ENCODE assay signal across 19 cellular contexts in the genomic region with DNA sequence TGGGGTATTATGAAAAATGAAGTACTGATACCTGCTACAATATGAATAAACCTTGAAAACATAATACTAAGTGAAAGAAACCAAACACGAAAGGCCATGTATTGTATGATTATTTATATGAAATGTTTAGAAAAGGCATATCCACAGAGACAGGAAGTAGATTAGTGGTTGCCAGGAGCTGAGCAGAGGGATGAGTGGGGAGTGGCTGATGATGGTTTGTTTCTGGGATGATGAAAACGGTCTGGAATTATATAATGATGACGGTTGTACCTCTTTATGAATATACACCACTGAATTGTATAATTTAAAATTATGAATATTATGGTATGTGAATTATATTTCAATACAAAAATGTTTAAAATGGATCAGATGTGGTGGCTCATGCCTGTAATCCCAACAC.
DNase-seq lines count a peak whose midpoint lies in the region; ATAC-seq, FAIRE-seq and TF ChIP-seq lines count a peak whose summit lies in the region.
"Had no signal": no experiment of that assay in that cellular context is flagged by ENCODE, and none has a peak within 500 bp of the region (broad histone marks: within the 10 kb centered on the region; RNA-seq: fewer than 3 reads in every experiment).

No MANE protein-coding gene starts in this region.

- in situ Hi-C loops in IMR-90 (cut with MboI; ENCODE audit: low sequenced_read_pairs), result no loop called here

- H4K5ac ChIP-seq in IMR-90 (ENCODE audit: low read depth, low read length), result no peak overlapping the region

- H3K4me1 ChIP-seq in IMR-90 (ENCODE audit: control insufficient read depth, insufficient read depth, low read length), result no peaks in the 10 kb centered on the region
- H3K4me1 ChIP-seq: BLaER1 treated with 17β-estradiol and CSF1 and Interleukin-3, amounts not matched to agents 10 nM and 100 nM had no signal

- no peak for TF ChIP-seq POLR2A in IMR-90 (IDR thresholded peaks at IDR 0.05; ENCODE audit: low read depth, low read length)

- no peak for TF ChIP-seq CTCF in IMR-90 (conservative IDR thresholded peaks at IDR 0.05; ENCODE audit: low read depth, low read length)

- intact Hi-C loops in Right ventricle myocardium inferior (cut with DNase I) (loop anchor here (5.0 kb wide), 1 partner anchor 63 kb away; a partner anchor contains a TSS), left ventricle myocardium superior (cut with micrococcal nuclease) (no loop called here), IMR-90 (cut with micrococcal nuclease) (loop anchor here (10.0 kb wide), 1 partner anchor 54 kb away; no protein-coding TSS in a partner anchor)
- intact Hi-C loops in activated CD4-positive, alpha-beta memory T cell treated with anti-CD3 and anti-CD28 coated beads for 36 hours (cut with micrococcal nuclease), result no loop called here

- no peak overlapping the region for H3K56ac ChIP-seq in IMR-90 (ENCODE audit: extremely low read depth, insufficient read depth, low read length)

- no peaks in the 10 kb centered on the region; the same call in 1 of the 2 replicates for H3K9me1 ChIP-seq in IMR-90 (ENCODE audit: insufficient read depth, low read length)

- ATAC-seq in Right ventricle myocardium inferior (peak; percentile 50), left ventricle myocardium superior (no peak), IMR-90 (ENCODE audit: low read depth) (0 out of 2 replicates have a peak, but pooled peaks have one; percentile 24)
- ATAC-seq: CD8-positive, alpha-beta T cell had no signal

- no peak overlapping the region for H2BK20ac ChIP-seq in IMR-90 (ENCODE audit: low read depth, low read length)

- H3K36me3 Mint-ChIP-seq in activated CD4-positive, alpha-beta memory T cell treated with anti-CD3 and anti-CD28 coated beads for 36 hours, result peaks cover 18% of the 10 kb centered on the region

- peaks cover 9% of the 10 kb centered on the region for H3K36me3 ChIP-seq in IMR-90 (ENCODE audit: control insufficient read depth, insufficient read depth, low read length)

- no peaks in the 10 kb centered on the region for H3K27me3 ChIP-seq in IMR-90 (ENCODE audit: control insufficient read depth, insufficient read depth, low read length)
- H3K27me3 ChIP-seq: BLaER1 treated with 17β-estradiol and CSF1 and Interleukin-3, amounts not matched to agents 10 nM and 100 nM had no signal

- H2BK120ac ChIP-seq in IMR-90 (ENCODE audit: low read depth, low read length), result no peak overlapping the region

- H3K27me3 Mint-ChIP-seq in activated CD4-positive, alpha-beta memory T cell treated with anti-CD3 and anti-CD28 coated beads for 36 hours, result no peaks in the 10 kb centered on the region
- H3K27me3 Mint-ChIP-seq: B cell had no signal

- H4K20me1 ChIP-seq in IMR-90 (ENCODE audit: insufficient read depth, low read length), result no peaks in the 10 kb centered on the region

- no peak overlapping the region for H3K4me2 ChIP-seq in IMR-90 (ENCODE audit: low read depth, low read length)
- H3K4me2 ChIP-seq: BLaER1 treated with 17β-estradiol and CSF1 and Interleukin-3, amounts not matched to agents 10 nM and 100 nM had no signal

- FAIRE-seq in urothelium cell line (lab: Jason Lieb, UNC), result no peak
- FAIRE-seq: G401.6, GM19239, H1 had no signal

- no peak overlapping the region for H4K91ac ChIP-seq in IMR-90 (ENCODE audit: insufficient read depth, low read depth, low read length)

- H2BK15ac ChIP-seq in IMR-90 (ENCODE audit: low read depth, low read length), result no peak overlapping the region

- no peaks in the 10 kb centered on the region for H3K9me3 ChIP-seq in IMR-90 (ENCODE audit: control insufficient read depth, insufficient read depth, low read length)
- H3K9me3 ChIP-seq: BLaER1 treated with 17β-estradiol and CSF1 and Interleukin-3, amounts not matched to agents 10 nM and 100 nM had no signal

- no peak overlapping the region for H3K27ac ChIP-seq in IMR-90 (ENCODE audit: insufficient read depth, low read length)
- H3K27ac ChIP-seq: BLaER1 treated with 17β-estradiol and CSF1 and Interleukin-3, amounts not matched to agents 10 nM and 100 nM had no signal

- no peak overlapping the region for H4K8ac ChIP-seq in IMR-90 (ENCODE audit: low read depth in 2 of 2, low read length in 2 of 2)

- no peak overlapping the region for H3K9ac ChIP-seq in IMR-90 (ENCODE audit: low read depth, low read length)
- H3K9ac ChIP-seq: BLaER1 treated with 17β-estradiol and CSF1 and Interleukin-3, amounts not matched to agents 10 nM and 100 nM had no signal

- H3K9me3 Mint-ChIP-seq in activated CD4-positive, alpha-beta memory T cell treated with anti-CD3 and anti-CD28 coated beads for 36 hours, result no peaks in the 10 kb centered on the region
- H3K9me3 Mint-ChIP-seq: CD8-positive, alpha-beta T cell; H9 had no signal

- CTCF ChIA-PET in IMR-90 (lab: Yijun Ruan, JAX), result no interaction called here
- CTCF ChIA-PET in activated CD4-positive, alpha-beta memory T cell treated with anti-CD3 and anti-CD28 coated beads for 36 hours (lab: Charles Lee), result no interaction called here

- no peak overlapping the region for H2AK5ac ChIP-seq in IMR-90 (ENCODE audit: low read depth, low read length)

- H2BK5ac ChIP-seq in IMR-90 (ENCODE audit: low read depth, low read length, poor library complexity, severe bottlenecking), result no peak overlapping the region

- no peaks in the 10 kb centered on the region for H3K4me1 Mint-ChIP-seq in activated CD4-positive, alpha-beta memory T cell treated with anti-CD3 and anti-CD28 coated beads for 36 hours (ENCODE audit: low read depth)
- H3K4me1 Mint-ChIP-seq: B cell had no signal

- no peak overlapping the region for H3K14ac ChIP-seq in IMR-90 (replicated peaks; ENCODE audit: low read depth, low read length)

- POLR2A ChIA-PET in IMR-90 (lab: Charles Lee; ENCODE audit: unreplicated experiment), result interaction anchor here (0.6 kb wide), 1 partner anchor 1505 kb away, joined by 5 read pairs; no protein-coding TSS in a partner anchor
- POLR2A ChIA-PET in activated CD4-positive, alpha-beta memory T cell treated with anti-CD3 and anti-CD28 coated beads for 36 hours (lab: Charles Lee), result no interaction called here

- H3K4ac ChIP-seq in IMR-90 (ENCODE audit: low read depth, low read length), result no peak overlapping the region

- no peak overlapping the region for H3K4me3 ChIP-seq in IMR-90 (ENCODE audit: insufficient read depth, low read depth, low read length)
- H3K4me3 ChIP-seq: BLaER1 treated with 17β-estradiol and CSF1 and Interleukin-3, amounts not matched to agents 10 nM and 100 nM had no signal

- H2AFZ ChIP-seq in IMR-90 (replicated peaks; ENCODE audit: low read length, poor library complexity), result no peak overlapping the region

- H3K23ac ChIP-seq in IMR-90 (ENCODE audit: low read depth, low read length), result no peak overlapping the region

- DNase-seq in Right ventricle myocardium inferior (ENCODE audit: missing footprints), result no peak
- DNase-seq in left ventricle myocardium superior, result no peak
- DNase-seq in IMR-90, result peak; percentile 55
- peak; percentile 4 for DNase-seq in hepatic stellate cell (ENCODE audit: low spot score)
- DNase-seq in NCI-H345 (lab: John Stamatoyannopoulos, UW), result no peak
- no peak for DNase-seq in urothelium cell line (ENCODE audit: low spot score)
- DNase-seq in activated CD4-positive, alpha-beta memory T cell treated with anti-CD3 and anti-CD28 coated beads for 36 hours, result no peak
- DNase-seq: 8988T; CD8-positive, alpha-beta T cell; COR-L47; DMS 273 treated with DMSO at 0.1 percent for 48 hours; DMS53; DND-41; H9 had no signal

- TF ChIP-seq RAD21 in IMR-90 (IDR thresholded peaks at IDR 0.05; ENCODE audit: low read length), result no peak

- no peak overlapping the region for H2AK9ac ChIP-seq in IMR-90 (replicated peaks; ENCODE audit: low read depth, low read length, poor library complexity)

- H3K27ac Mint-ChIP-seq in activated CD4-positive, alpha-beta memory T cell treated with anti-CD3 and anti-CD28 coated beads for 36 hours, result no peak overlapping the region
- H3K27ac Mint-ChIP-seq: B cell; CD8-positive, alpha-beta T cell had no signal

- no peak overlapping the region for H3K18ac ChIP-seq in IMR-90 (ENCODE audit: low read depth, low read length)

- WGBS in IMR-90 (ENCODE audit: extremely low coverage in 2 of 2, insufficient read length in 1 of 2), 2 experiments, result no CpG with 5 or more reads among the region's 3 CpGs

- dilution Hi-C loops in IMR-90 (cut with HindIII; ENCODE audit: low sequenced_read_pairs, unreplicated experiment), result no loop called here

- H3K79me1 ChIP-seq in IMR-90 (ENCODE audit: low read depth in 1 of 2, low read length in 2 of 2), result peaks cover 21 to 29% of the 10 kb centered on the region in 2 experiments

- H3K4me3 Mint-ChIP-seq in activated CD4-positive, alpha-beta memory T cell treated with anti-CD3 and anti-CD28 coated beads for 36 hours, result no peak overlapping the region
- H3K4me3 Mint-ChIP-seq: B cell; CD8-positive, alpha-beta T cell; H9 had no signal

- no TSS peak for BruUV-seq in IMR-90 (replicated peaks; lab: Mats Ljungman, UMichigan)

TF ChIP-seq in IMR-90, 13 proteins besides CTCF, POLR2A, EP300 and RAD21 (continues in another document):
- TF ChIP-seq RCOR1 (IDR thresholded peaks at IDR 0.05; ENCODE audit: insufficient replicate concordance, low read length) (no peak), NFE2L2 (IDR thresholded peaks at IDR 0.05; ENCODE audit: low read depth, low read length) (no peak), MAZ (IDR thresholded peaks at IDR 0.05; ENCODE audit: borderline replicate concordance, low read depth, low read length) (no peak), SMC3 (IDR thresholded peaks at IDR 0.05; ENCODE audit: low read depth, low read length) (no peak), CHD1 (IDR thresholded peaks at IDR 0.05; ENCODE audit: low read depth, low read length) (no peak), MAFK (IDR thresholded peaks at IDR 0.05; ENCODE audit: low read depth, low read length) (no peak), BHLHE40 (IDR thresholded peaks at IDR 0.05; ENCODE audit: low read depth, low read length) (no peak), MXI1 (IDR thresholded peaks at IDR 0.05; ENCODE audit: borderline replicate concordance, low read depth, low read length) (no peak), RFX5 (IDR thresholded peaks at IDR 0.05; ENCODE audit: low read depth, low read length) (no peak), CEBPB (IDR thresholded peaks at IDR 0.05; ENCODE audit: low read depth, low read length) (no peak)
- TF ChIP-seq, protein P1, sequence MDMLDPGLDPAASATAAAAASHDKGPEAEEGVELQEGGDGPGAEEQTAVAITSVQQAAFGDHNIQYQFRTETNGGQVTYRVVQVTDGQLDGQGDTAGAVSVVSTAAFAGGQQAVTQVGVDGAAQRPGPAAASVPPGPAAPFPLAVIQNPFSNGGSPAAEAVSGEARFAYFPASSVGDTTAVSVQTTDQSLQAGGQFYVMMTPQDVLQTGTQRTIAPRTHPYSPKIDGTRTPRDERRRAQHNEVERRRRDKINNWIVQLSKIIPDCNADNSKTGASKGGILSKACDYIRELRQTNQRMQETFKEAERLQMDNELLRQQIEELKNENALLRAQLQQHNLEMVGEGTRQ (IDR thresholded peaks at IDR 0.05; ENCODE audit: low read depth, low read length), result no peak

Comparison
In these comparisons a context has a peak if more than half of its experiments do, and no peak if none do; other contexts are left out.
1. intact Hi-C loops: an anchor here in Right ventricle myocardium inferior (5.0 kb wide) and IMR-90 (10.0 kb wide); none called in left ventricle myocardium superior and activated CD4-positive, alpha-beta memory T cell treated with anti-CD3 and anti-CD28 coated beads for 36 hours.
2. DNase-seq: peak in IMR-90 (single experiment) and hepatic stellate cell (single experiment); none in Right ventricle myocardium inferior (single experiment), left ventricle myocardium superior (single experiment), NCI-H345 (single experiment), urothelium cell line (single experiment) and activated CD4-positive, alpha-beta memory T cell treated with anti-CD3 and anti-CD28 coated beads for 36 hours (single experiment).